7 cellular contexts compared by ENCODE assay signal in the genomic region with DNA sequence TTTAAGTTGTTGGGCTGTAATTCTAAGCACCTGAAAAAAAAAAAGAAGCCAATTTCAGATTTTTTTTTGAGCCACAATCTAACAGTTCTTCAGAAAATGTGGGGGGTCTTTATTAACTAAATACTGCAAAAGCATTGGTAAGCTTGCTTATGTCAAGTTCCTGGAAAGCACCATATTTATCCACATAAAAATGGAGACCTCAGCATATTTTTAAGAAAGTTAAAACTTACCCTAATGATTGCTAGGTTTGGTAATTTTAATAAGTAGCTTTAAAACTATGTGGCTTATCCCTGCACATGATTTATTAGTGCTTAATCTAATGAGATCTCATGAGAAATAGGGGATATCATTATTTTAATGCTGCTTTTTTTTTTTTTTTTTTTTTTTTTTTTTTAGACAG.
"Had no signal": no experiment of that assay in that cellular context is flagged by ENCODE, and none has a peak within 500 bp of the region (broad histone marks: within the 10 kb centered on the region; RNA-seq: fewer than 3 reads in every experiment).

No MANE protein-coding gene starts in this region.

- FAIRE-seq: G401.6, GM12878, GM12892, GM18507, GM19239 had no signal

- DNase-seq: GDM1, GF-D8 had no signal

- H3K4me3 ChIP-seq: GM12878 had no signal
